In genomic region chr3:55538158-55538557, GRCh38 we compare ENCODE assay signal across 21 cellular contexts. TPM values are rescaled to one million over a fixed set of nuclear protein-coding genes. Genes with fewer than 3 reads are reported as not detected.
DNase-seq lines count a peak whose midpoint lies in the region; ATAC-seq lines count a peak whose summit lies in the region.
"Had no signal": no experiment of that assay in that cellular context is flagged by ENCODE, and none has a peak within 500 bp of the region (broad histone marks: within the 10 kb centered on the region; RNA-seq: fewer than 3 reads in every experiment).

No MANE protein-coding gene starts in this region.

- no peak overlapping the region for H3K18ac ChIP-seq in neuronal stem cell (ENCODE audit: low read length)

- DNase-seq in DMS153 (lab: John Stamatoyannopoulos, UW) (peak; percentile 43), DMS153 treated with DMSO at 0.1 percent for 48 hours (lab: John Stamatoyannopoulos, UW; ENCODE audit: unreplicated experiment) (no peak), NCI-H748 treated with DMSO at 0.1 percent for 48 hours (lab: John Stamatoyannopoulos, UW) (peak; percentile 16), left kidney (ENCODE audit: low read depth, low spot score) (peak; percentile 51), neuronal stem cell (ENCODE audit: low spot score) (peak; percentile 44), DMS 273 treated with DMSO at 0.1 percent for 48 hours (lab: John Stamatoyannopoulos, UW) (no peak)
- DNase-seq: AML-193; GDM1; KBM-7; NCI-H1105; NCI-H187 treated with DMSO at 0.1 percent for 48 hours; NCI-H2171; NCI-H526; NK-92 treated with Interleukin-12 subunit alpha and Interleukin-12 subunit beta, amount 100 ng/mL, for 24 hours; Right ventricle myocardium superior; SW 1271 had no signal

- WGBS in neuronal stem cell (ENCODE audit: extremely low coverage in 2 of 2, insufficient read length in 2 of 2, insufficient replicate concordance in 1 of 2), 2 donors, result no CpG with 5 or more reads among the region's 4 CpGs

- H3K27ac ChIP-seq in neuronal stem cell (replicated peaks; ENCODE audit: low read length), result peak overlapping the region; percentile 10
- H3K27ac ChIP-seq: 22Rv1, C4-2B had no signal

- peaks cover 0 to 2% of the 10 kb centered on the region in 2 donors for H3K9me3 ChIP-seq in neuronal stem cell (replicated peaks in 1 of 2; ENCODE audit: control insufficient read depth in 2 of 2, insufficient read depth in 1 of 2, low read depth in 1 of 2, low read length in 2 of 2)

- H3K27me3 ChIP-seq in neuronal stem cell (ENCODE audit: control insufficient read depth in 3 of 3, insufficient read depth in 3 of 3, low read depth in 1 of 3, low read length in 3 of 3), result no peaks in the 10 kb centered on the region

- no peak overlapping the region for H4K91ac ChIP-seq in neuronal stem cell (ENCODE audit: low read depth, low read length, poor library complexity)

- no peak overlapping the region for H2BK12ac ChIP-seq in neuronal stem cell (ENCODE audit: low read length)

- H4K8ac ChIP-seq in neuronal stem cell (ENCODE audit: low read depth, low read length), result no peak overlapping the region

- peaks cover 8 to 42% of the 10 kb centered on the region in 2 donors for H3K4me1 ChIP-seq in neuronal stem cell (ENCODE audit: control insufficient read depth in 2 of 2, insufficient read depth in 1 of 2, low read depth in 1 of 2, low read length in 2 of 2)

- no peak overlapping the region for H3K4ac ChIP-seq in neuronal stem cell (ENCODE audit: low read length)

- H2BK15ac ChIP-seq in neuronal stem cell (ENCODE audit: low read length), result no peak overlapping the region

- H3K79me1 ChIP-seq in neuronal stem cell (ENCODE audit: low read depth, low read length), result no peaks in the 10 kb centered on the region

- no peak overlapping the region for H3K23ac ChIP-seq in neuronal stem cell (ENCODE audit: low read depth, low read length, poor library complexity)

- no peak overlapping the region for H3K14ac ChIP-seq in neuronal stem cell (ENCODE audit: low read length)

- no peak overlapping the region for H3K9ac ChIP-seq in neuronal stem cell (ENCODE audit: low read depth, low read length, poor library complexity)

- no peak overlapping the region for H2AK5ac ChIP-seq in neuronal stem cell (ENCODE audit: low read depth, low read length)

- no peak overlapping the region for H3K4me2 ChIP-seq in neuronal stem cell (ENCODE audit: insufficient read depth, low read length, poor library complexity, severe bottlenecking)

- no peak overlapping the region for H2BK120ac ChIP-seq in neuronal stem cell (ENCODE audit: low read depth, low read length)

- no peak overlapping the region for H3K4me3 ChIP-seq in neuronal stem cell (ENCODE audit: low read length in 2 of 2)

- no peak overlapping the region for H2AFZ ChIP-seq in neuronal stem cell (ENCODE audit: low read length)

- ATAC-seq in HG02588 (IDR thresholded peaks at IDR 0.05; ENCODE audit: unreplicated experiment), result no peak
- no peak for ATAC-seq in HG02870 (IDR thresholded peaks at IDR 0.05; ENCODE audit: unreplicated experiment)
- ATAC-seq: HCT116 had no signal

- H3K36me3 ChIP-seq in neuronal stem cell (replicated peaks in 1 of 2; ENCODE audit: control insufficient read depth in 2 of 2, insufficient read depth in 2 of 2, low read length in 2 of 2), result no peaks in the 10 kb centered on the region

- H2BK5ac ChIP-seq in neuronal stem cell (ENCODE audit: low read length), result no peak overlapping the region

RNA-seq across cellular contexts. Expression of gene WNT5A, which starts 51.1 kb away (rescaled TPM):
- polyA plus RNA-seq in neuronal stem cell (2013, experiment 1 of 2), result 1.7 TPM
- 1.6 TPM for polyA plus RNA-seq in neuronal stem cell (2013, experiment 2 of 2)

Comparison
In these comparisons a context has a peak if more than half of its experiments do, and no peak if none do; other contexts are left out.
1. DNase-seq: peak in DMS153 (single experiment), NCI-H748 treated with DMSO at 0.1 percent for 48 hours (single experiment), left kidney (single experiment) and neuronal stem cell (single experiment); none in DMS153 treated with DMSO at 0.1 percent for 48 hours (single experiment) and DMS 273 treated with DMSO at 0.1 percent for 48 hours (single experiment).